In the genomic region with DNA sequence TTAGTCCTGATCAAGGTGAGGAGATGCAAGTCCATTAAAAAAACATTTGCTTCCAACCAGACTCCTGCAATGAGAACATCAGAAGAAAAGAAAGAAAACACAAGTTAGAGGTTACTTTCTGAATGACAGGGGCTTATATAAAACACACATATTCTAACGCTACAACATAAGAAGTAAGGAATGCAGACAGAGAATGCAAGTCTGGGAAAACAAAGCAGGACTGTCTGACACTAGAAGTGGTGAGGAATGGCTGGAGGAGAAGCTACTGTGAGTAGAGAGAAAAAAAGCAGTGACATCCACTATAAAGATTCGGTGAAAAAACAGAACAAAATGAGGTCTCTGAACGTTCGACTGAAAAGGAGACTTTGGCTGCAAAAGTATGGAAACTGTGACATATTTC, we compare ENCODE assay signal across 24 cellular contexts. TPM values are rescaled to one million over a fixed set of nuclear protein-coding genes. Genes with fewer than 3 reads are reported as not detected.
A peak's percentile ranks its signal among the peaks of the same experiment; 100 is the strongest.
DNase-seq lines count a peak whose midpoint lies in the region; ATAC-seq and TF ChIP-seq lines count a peak whose summit lies in the region.
"Had no signal": no experiment of that assay in that cellular context is flagged by ENCODE, and none has a peak within 500 bp of the region (broad histone marks: within the 10 kb centered on the region; RNA-seq: fewer than 3 reads in every experiment).

No MANE protein-coding gene starts in this region.

- H3K9me3 Mint-ChIP-seq in brain (no peaks in the 10 kb centered on the region), memory B cell (no peaks in the 10 kb centered on the region)
- no peaks in the 10 kb centered on the region for H3K9me3 Mint-ChIP-seq in T-helper 2 cell treated with Interferon-gamma antibody and Interleukin-4, amounts not matched to agents 5 μg/mL and 100 μg/mL, for 36 hours
- H3K9me3 Mint-ChIP-seq: activated naive CD4-positive, alpha-beta T cell treated with anti-CD3 and anti-CD28 coated beads, Interleukin-2, amount 50 U/mL, for 24 hours; stimulated activated memory B cell treated with anti-CD40 and anti-IgM and Interleukin-4, amounts not matched to agents 10 μg/mL and 1 μg/mL and 100 μg/mL, for 72 hours; T-helper 1 cell treated with Interleukin-12 subunit alpha and Interleukin-12 subunit beta and Interleukin-4 antibody, amounts not matched to agents 30 μg/mL and 1 μg/mL, for 36 hours had no signal

- no peak for ATAC-seq in right cardiac atrium
- ATAC-seq in left ventricle myocardium superior: no peak
- ATAC-seq in memory B cell (ENCODE audit: low read depth): no peak
- ATAC-seq in GM18867 (IDR thresholded peaks at IDR 0.05; ENCODE audit: unreplicated experiment): no peak
- ATAC-seq: heart left ventricle; left lobe of liver; stimulated activated memory B cell treated with anti-CD40 and anti-IgM and Interleukin-4, amounts not matched to agents 10 μg/mL and 1 μg/mL and 100 μg/mL, for 72 hours had no signal

- H3K4me3 Mint-ChIP-seq in brain (no peak overlapping the region), memory B cell (no peak overlapping the region)
- no peak overlapping the region for H3K4me3 Mint-ChIP-seq in T-helper 2 cell treated with Interferon-gamma antibody and Interleukin-4, amounts not matched to agents 5 μg/mL and 100 μg/mL, for 36 hours
- H3K4me3 Mint-ChIP-seq: activated naive CD4-positive, alpha-beta T cell treated with anti-CD3 and anti-CD28 coated beads, Interleukin-2, amount 50 U/mL, for 24 hours; stimulated activated memory B cell treated with anti-CD40 and anti-IgM and Interleukin-4, amounts not matched to agents 10 μg/mL and 1 μg/mL and 100 μg/mL, for 72 hours; T-helper 1 cell treated with Interleukin-12 subunit alpha and Interleukin-12 subunit beta and Interleukin-4 antibody, amounts not matched to agents 30 μg/mL and 1 μg/mL, for 36 hours had no signal

- peak overlapping the region; percentile 21 for H3K27ac ChIP-seq in right cardiac atrium (ENCODE audit: low read length)
- H3K27ac ChIP-seq in temporal lobe (ENCODE audit: low read depth, low read length): peak overlapping the region; percentile 94
- H3K27ac ChIP-seq: brain microvascular endothelial cell, Peyer's patch, thoracic aorta, VCaP had no signal

- no peaks in the 10 kb centered on the region for H3K9me3 ChIP-seq in right cardiac atrium (ENCODE audit: control insufficient read depth, low read length)
- H3K9me3 ChIP-seq: heart left ventricle, Peyer's patch, thoracic aorta had no signal

- no peak overlapping the region for H3K4me3 ChIP-seq in right cardiac atrium (ENCODE audit: low read length)
- H3K4me3 ChIP-seq: heart left ventricle, Peyer's patch, skin epidermis, thoracic aorta had no signal

- H3K27me3 ChIP-seq in right cardiac atrium (ENCODE audit: control insufficient read depth, insufficient read depth): no peaks in the 10 kb centered on the region
- H3K27me3 ChIP-seq: brain microvascular endothelial cell, heart left ventricle, Peyer's patch had no signal

- DNase-seq in right cardiac atrium: no peak
- no peak for DNase-seq in left ventricle myocardium superior
- DNase-seq in memory B cell (ENCODE audit: low spot score in 2 of 2): no peak
- DNase-seq in HCEC 1CT: no peak
- no peak for DNase-seq in T-helper 2 cell treated with Interferon-gamma antibody and Interleukin-4, amounts not matched to agents 5 μg/mL and 100 μg/mL, for 36 hours (ENCODE audit: low spot score)
- DNase-seq: activated T-cell treated with anti-CD3 and anti-CD28 coated beads for 4 hours; brain microvascular endothelial cell; C1 segment of cervical spinal cord; dermis blood vessel endothelial cell; heart left ventricle; NCI-H1105 treated with DMSO at 0.1 percent for 48 hours; NCI-H2107; Peyer's patch; stimulated activated CD4-positive, alpha-beta T cell treated with anti-CD3 and anti-CD28 coated beads, Interleukin-2, amount 100 ng/mL, for 24 hours had no signal

- intact Hi-C loops in right cardiac atrium (cut with DNase I): no loop called here
- intact Hi-C loops in left ventricle myocardium superior (cut with micrococcal nuclease): no loop called here

- no peaks in the 10 kb centered on the region for H3K27me3 Mint-ChIP-seq in brain
- no peaks in the 10 kb centered on the region for H3K27me3 Mint-ChIP-seq in memory B cell
- H3K27me3 Mint-ChIP-seq in T-helper 2 cell treated with Interferon-gamma antibody and Interleukin-4, amounts not matched to agents 5 μg/mL and 100 μg/mL, for 36 hours (ENCODE audit: low read depth): no peaks in the 10 kb centered on the region
- H3K27me3 Mint-ChIP-seq: activated naive CD4-positive, alpha-beta T cell treated with anti-CD3 and anti-CD28 coated beads, Interleukin-2, amount 50 U/mL, for 24 hours; stimulated activated memory B cell treated with anti-CD40 and anti-IgM and Interleukin-4, amounts not matched to agents 10 μg/mL and 1 μg/mL and 100 μg/mL, for 72 hours had no signal

- peaks cover 2% of the 10 kb centered on the region for H3K4me1 ChIP-seq in right cardiac atrium (ENCODE audit: control insufficient read depth, insufficient read depth, low read length)
- H3K4me1 ChIP-seq: heart left ventricle, Peyer's patch had no signal

- 74% methylated on average over 4 of the region's 4 CpGs for WGBS in right cardiac atrium

- TF ChIP-seq CTCF in brain (conservative IDR thresholded peaks at IDR 0.05): no peak

- H3K4me1 Mint-ChIP-seq in brain: peaks cover 34% of the 10 kb centered on the region
- H3K4me1 Mint-ChIP-seq in memory B cell: peaks cover 5% of the 10 kb centered on the region
- peaks cover 1% of the 10 kb centered on the region for H3K4me1 Mint-ChIP-seq in T-helper 2 cell treated with Interferon-gamma antibody and Interleukin-4, amounts not matched to agents 5 μg/mL and 100 μg/mL, for 36 hours (ENCODE audit: low read depth)
- H3K4me1 Mint-ChIP-seq: activated naive CD4-positive, alpha-beta T cell treated with anti-CD3 and anti-CD28 coated beads, Interleukin-2, amount 50 U/mL, for 24 hours; stimulated activated memory B cell treated with anti-CD40 and anti-IgM and Interleukin-4, amounts not matched to agents 10 μg/mL and 1 μg/mL and 100 μg/mL, for 72 hours had no signal

- H3K27ac Mint-ChIP-seq in brain: peak overlapping the region in 4 of 5 experiments; percentile 12 to 84 (median 58)
- H3K27ac Mint-ChIP-seq in memory B cell: peak overlapping the region; percentile 46
- no peak overlapping the region for H3K27ac Mint-ChIP-seq in T-helper 2 cell treated with Interferon-gamma antibody and Interleukin-4, amounts not matched to agents 5 μg/mL and 100 μg/mL, for 36 hours
- H3K27ac Mint-ChIP-seq: activated naive CD4-positive, alpha-beta T cell treated with anti-CD3 and anti-CD28 coated beads, Interleukin-2, amount 50 U/mL, for 24 hours; stimulated activated memory B cell treated with anti-CD40 and anti-IgM and Interleukin-4, amounts not matched to agents 10 μg/mL and 1 μg/mL and 100 μg/mL, for 72 hours; T-helper 1 cell treated with Interleukin-12 subunit alpha and Interleukin-12 subunit beta and Interleukin-4 antibody, amounts not matched to agents 30 μg/mL and 1 μg/mL, for 36 hours had no signal

- H3K36me3 Mint-ChIP-seq in brain: peaks cover 69% of the 10 kb centered on the region
- peaks cover 28% of the 10 kb centered on the region for H3K36me3 Mint-ChIP-seq in memory B cell
- peaks cover 49% of the 10 kb centered on the region for H3K36me3 Mint-ChIP-seq in T-helper 2 cell treated with Interferon-gamma antibody and Interleukin-4, amounts not matched to agents 5 μg/mL and 100 μg/mL, for 36 hours (ENCODE audit: low read depth)

RNA-seq across cellular contexts. Expression of gene TMEM216, which starts 12.3 kb away (rescaled TPM):
- total RNA-seq in right cardiac atrium (1 to 10 TPM; 4.6 to 7.5 (median 5.4) TPM), left ventricle myocardium superior (4.8 TPM), temporal lobe (9.3 TPM)
- polyA plus RNA-seq in right cardiac atrium (6.8 TPM), brain (ENCODE audit: insufficient read depth, low read depth, low replicate concordance) (15.5 TPM)

RNA-seq across cellular contexts. Expression of gene CPSF7, which starts 25.1 kb away (rescaled TPM):
- total RNA-seq in right cardiac atrium: 10 to 100 TPM; 40.8 to 49.2 (median 43.5) TPM
- polyA plus RNA-seq in right cardiac atrium: 26.0 TPM
- 41.5 TPM for total RNA-seq in left ventricle myocardium superior
- 94.7 TPM for polyA plus RNA-seq in brain (ENCODE audit: insufficient read depth, low read depth, low replicate concordance)
- total RNA-seq in temporal lobe: 23.4 TPM

RNA-seq across cellular contexts. Expression of gene SDHAF2, which starts 25.3 kb away (rescaled TPM):
- total RNA-seq in right cardiac atrium: 10 to 100 TPM; 32.9 to 41.2 (median 33.3) TPM
- polyA plus RNA-seq in right cardiac atrium: 57.8 TPM
- total RNA-seq in left ventricle myocardium superior: 32.6 TPM
- 48.2 TPM for polyA plus RNA-seq in brain (ENCODE audit: insufficient read depth, low read depth, low replicate concordance)
- 29.3 TPM for total RNA-seq in temporal lobe

RNA-seq across cellular contexts. Expression of gene TMEM138, which starts 42.5 kb away (rescaled TPM):
- 10 to 100 TPM; 24.0 to 27.4 (median 26.9) TPM for total RNA-seq in right cardiac atrium
- polyA plus RNA-seq in right cardiac atrium: 23.9 TPM
- total RNA-seq in left ventricle myocardium superior: 16.1 TPM
- polyA plus RNA-seq in brain (ENCODE audit: insufficient read depth, low read depth, low replicate concordance): 26.1 TPM
- total RNA-seq in temporal lobe: 15.0 TPM

RNA-seq across cellular contexts. Expression of gene CYB561A3, which starts 43.0 kb away (rescaled TPM):
- total RNA-seq in right cardiac atrium (10 to 100 TPM; 15.0 to 18.5 (median 17.9) TPM), left ventricle myocardium superior (10.9 TPM), temporal lobe (4.2 TPM)
- polyA plus RNA-seq in right cardiac atrium (11.6 TPM), brain (ENCODE audit: insufficient read depth, low read depth, low replicate concordance) (35.7 TPM)
